In genomic region chr4:123659759-123660158, GRCh38 we compare ENCODE assay signal across 9 cellular contexts.
DNase-seq lines count a peak whose midpoint lies in the region; ATAC-seq and TF ChIP-seq lines count a peak whose summit lies in the region.
"Had no signal": no experiment of that assay in that cellular context is flagged by ENCODE, and none has a peak within 500 bp of the region (broad histone marks: within the 10 kb centered on the region; RNA-seq: fewer than 3 reads in every experiment).

No MANE protein-coding gene starts in this region.

- DNase-seq in LHCN-M2 (ENCODE audit: low read depth) (peak; percentile 30), MCF 10A (ENCODE audit: unreplicated experiment) (peak; percentile 39), neural crest cell (ENCODE audit: low read depth, low spot score) (no peak), NCI-H2196 treated with DMSO at 0.1 percent for 48 hours (lab: John Stamatoyannopoulos, UW; ENCODE audit: unreplicated experiment) (no peak), KG1 (lab: John Stamatoyannopoulos, UW) (no peak), NCI-H2029 treated with DMSO at 0.1 percent for 48 hours (lab: John Stamatoyannopoulos, UW) (no peak)

- no TSS peak for BruUV-seq in MCF 10A (replicated peaks; lab: Mats Ljungman, UMichigan)

- ATAC-seq in HG02840 (IDR thresholded peaks at IDR 0.05; ENCODE audit: low FRiP score, unreplicated experiment), result no peak

- H3K4me3 Mint-ChIP-seq in MCF 10A (ENCODE audit: unreplicated experiment), result no peak overlapping the region
- no peak overlapping the region for H3K4me3 Mint-ChIP-seq in neural crest cell
- H3K4me3 Mint-ChIP-seq: T-helper 1 cell treated with Interleukin-12 subunit alpha and Interleukin-12 subunit beta and Interleukin-4 antibody, amounts not matched to agents 30 μg/mL and 1 μg/mL, for 36 hours had no signal

- CTCF ChIA-PET in MCF 10A (lab: Yijun Ruan, JAX), result interaction anchor here (0.7 to 6.8 kb wide), 16 partner anchors 9 to 663 kb away, joined by 3 to 55 read pairs (median 5); no protein-coding TSS in a partner anchor

- H3K4me1 Mint-ChIP-seq in MCF 10A (ENCODE audit: insufficient read depth, unreplicated experiment), result no peaks in the 10 kb centered on the region
- H3K4me1 Mint-ChIP-seq in neural crest cell, result peaks cover 19% of the 10 kb centered on the region

- peak; percentile 45 for TF ChIP-seq CTCF in GM12873 (IDR thresholded peaks at IDR 0.05; ENCODE audit: insufficient read depth, low read depth, low read length, missing control alignments)
- peak; percentile 23 for TF ChIP-seq CTCF in MCF 10A (IDR thresholded peaks at IDR 0.05; ENCODE audit: unreplicated experiment)
- peak; percentile 51 for TF ChIP-seq CTCF in neural crest cell (conservative IDR thresholded peaks at IDR 0.05)

- POLR2A ChIA-PET in MCF 10A (lab: Yijun Ruan, JAX), result interaction anchor here (0.6 to 1.2 kb wide), 4 partner anchors 261 to 548 kb away, joined by 3 to 7 read pairs (median 4); no protein-coding TSS in a partner anchor

- H3K9me3 Mint-ChIP-seq in MCF 10A (ENCODE audit: unreplicated experiment), result no peaks in the 10 kb centered on the region
- peaks cover 19% of the 10 kb centered on the region for H3K9me3 Mint-ChIP-seq in neural crest cell

- intact Hi-C loops in MCF 10A (cut with micrococcal nuclease), result loop anchor here (2.0 to 5.0 kb wide), 3 partner anchors 269 to 603 kb away; no protein-coding TSS in a partner anchor

- H3K27me3 Mint-ChIP-seq in MCF 10A (ENCODE audit: insufficient read depth, unreplicated experiment), result no peaks in the 10 kb centered on the region
- H3K27me3 Mint-ChIP-seq in neural crest cell (ENCODE audit: low read depth), result no peaks in the 10 kb centered on the region

- H3K27ac Mint-ChIP-seq in MCF 10A (ENCODE audit: low read depth, unreplicated experiment) (no peak overlapping the region), neural crest cell (ENCODE audit: unreplicated experiment) (no peak overlapping the region)
- H3K27ac Mint-ChIP-seq: T-helper 1 cell treated with Interleukin-12 subunit alpha and Interleukin-12 subunit beta and Interleukin-4 antibody, amounts not matched to agents 30 μg/mL and 1 μg/mL, for 36 hours had no signal

- H3K36me3 Mint-ChIP-seq in MCF 10A (ENCODE audit: insufficient read depth, unreplicated experiment) (no peaks in the 10 kb centered on the region), neural crest cell (ENCODE audit: low read depth) (peaks cover 21% of the 10 kb centered on the region)

Comparison
In these comparisons a context has a peak if more than half of its experiments do, and no peak if none do; other contexts are left out.
1. DNase-seq: peak in LHCN-M2 (single experiment) and MCF 10A (single experiment); none in neural crest cell (single experiment), NCI-H2196 treated with DMSO at 0.1 percent for 48 hours (single experiment), KG1 (single experiment) and NCI-H2029 treated with DMSO at 0.1 percent for 48 hours (single experiment).
2. Peak in every context shown above with its lines, with median percentiles within 50 percentile points of each other: CTCF ChIP-seq.